28 cellular contexts compared by ENCODE assay signal in genomic region chr11:104524276-104524675, GRCh38.
"Had no signal": no experiment of that assay in that cellular context is flagged by ENCODE, and none has a peak within 500 bp of the region (broad histone marks: within the 10 kb centered on the region; RNA-seq: fewer than 3 reads in every experiment).

No MANE protein-coding gene starts in this region.

- H3K27me3 ChIP-seq: colonic mucosa, esophagus muscularis mucosa, sigmoid colon, spleen, testis, tibial artery had no signal

- H3K27me3 Mint-ChIP-seq: dendritic cell treated with granulocyte-macrophage colony-stimulating factor and Interleukin-4, amounts not matched to agents 40 ng/mL and 50 ng/mL, for 4 days; stimulated activated memory B cell treated with anti-CD40 and anti-IgM and Interleukin-4, amounts not matched to agents 10 μg/mL and 1 μg/mL and 100 μg/mL, for 72 hours; type B pancreatic cell had no signal

- H3K36me3 Mint-ChIP-seq: immature natural killer cell; naive thymus-derived CD4-positive, alpha-beta T cell; stimulated activated memory B cell treated with anti-CD40 and anti-IgM and Interleukin-4, amounts not matched to agents 10 μg/mL and 1 μg/mL and 100 μg/mL, for 72 hours; type B pancreatic cell had no signal

- H3K4me3 ChIP-seq: colonic mucosa, esophagus muscularis mucosa, lung, mucosa of descending colon, prostate gland, sigmoid colon, skin epidermis, spleen, testis, tibial artery had no signal

- H3K4me1 ChIP-seq: colonic mucosa, prostate gland, spleen, testis had no signal

- DNase-seq: colonic mucosa; effector CD8-positive, alpha-beta T cell; hypothalamus; immature natural killer cell; islet precursor cell; mesenchymal stem cell; mucosa of descending colon; naive thymus-derived CD4-positive, alpha-beta T cell; nucleus accumbens; right cardiac atrium; sigmoid colon; spleen; stimulated activated CD4-positive, alpha-beta T cell treated with anti-CD3 and anti-CD28 coated beads, Interleukin-4, amount 100 ng/mL, for 4 hours; stimulated activated naive CD8-positive, alpha-beta T cell treated with anti-CD3 and anti-CD28 coated beads, Interleukin-15, Interleukin-2, amounts not matched to agents 100 U/mL and 50 U/mL, for 24 hours; substantia nigra; testis; tibial artery had no signal

- H3K9me3 ChIP-seq: colonic mucosa, esophagus muscularis mucosa, mucosa of descending colon, prostate gland, sigmoid colon, spleen, testis, tibial artery had no signal

- FAIRE-seq: endothelial cell of umbilical vein, frontal cortex had no signal

- H3K4me1 Mint-ChIP-seq: immature natural killer cell; naive thymus-derived CD4-positive, alpha-beta T cell; stimulated activated memory B cell treated with anti-CD40 and anti-IgM and Interleukin-4, amounts not matched to agents 10 μg/mL and 1 μg/mL and 100 μg/mL, for 72 hours had no signal

- H3K4me3 Mint-ChIP-seq: dendritic cell treated with granulocyte-macrophage colony-stimulating factor and Interleukin-4, amounts not matched to agents 40 ng/mL and 50 ng/mL, for 4 days; immature natural killer cell; mesothelial cell of epicardium; naive thymus-derived CD4-positive, alpha-beta T cell; nephron; stimulated activated memory B cell treated with anti-CD40 and anti-IgM and Interleukin-4, amounts not matched to agents 10 μg/mL and 1 μg/mL and 100 μg/mL, for 72 hours; type B pancreatic cell had no signal

- H3K9me3 Mint-ChIP-seq: dendritic cell treated with granulocyte-macrophage colony-stimulating factor and Interleukin-4, amounts not matched to agents 40 ng/mL and 50 ng/mL, for 4 days; naive thymus-derived CD4-positive, alpha-beta T cell; stimulated activated memory B cell treated with anti-CD40 and anti-IgM and Interleukin-4, amounts not matched to agents 10 μg/mL and 1 μg/mL and 100 μg/mL, for 72 hours; type B pancreatic cell had no signal

- H3K27ac ChIP-seq: colonic mucosa, esophagus muscularis mucosa, prostate gland, sigmoid colon, skin epidermis, spleen, testis, tibial artery had no signal

- H3K27ac Mint-ChIP-seq: dendritic cell treated with granulocyte-macrophage colony-stimulating factor and Interleukin-4, amounts not matched to agents 40 ng/mL and 50 ng/mL, for 4 days; immature natural killer cell; mesothelial cell of epicardium; naive thymus-derived CD4-positive, alpha-beta T cell; nephron; stimulated activated memory B cell treated with anti-CD40 and anti-IgM and Interleukin-4, amounts not matched to agents 10 μg/mL and 1 μg/mL and 100 μg/mL, for 72 hours; type B pancreatic cell had no signal

- H3K36me3 ChIP-seq: colonic mucosa, esophagus muscularis mucosa, prostate gland, sigmoid colon, spleen, tibial artery had no signal
